In the genomic region with DNA sequence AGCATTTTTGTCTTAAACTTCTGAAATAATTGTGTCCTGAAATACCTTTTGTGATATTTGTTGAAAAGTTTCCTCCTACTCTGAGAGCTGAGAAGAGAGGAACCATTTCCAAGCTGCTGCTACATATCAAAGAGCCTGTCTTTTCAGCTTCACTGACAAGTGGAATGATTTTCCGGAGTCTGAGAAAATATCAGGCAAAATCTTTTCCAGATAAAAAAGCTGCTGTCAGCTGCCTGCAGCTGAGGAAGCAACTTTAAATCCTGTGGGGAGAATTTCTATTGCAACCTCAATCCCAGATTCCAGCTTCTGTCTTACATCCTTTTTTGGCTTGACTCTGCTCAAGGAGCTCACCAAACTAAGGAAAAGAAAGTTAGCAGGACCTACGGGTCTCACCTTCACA, we compare ENCODE assay signal across 25 cellular contexts.
"Had no signal": no experiment of that assay in that cellular context is flagged by ENCODE, and none has a peak within 500 bp of the region (broad histone marks: within the 10 kb centered on the region; RNA-seq: fewer than 3 reads in every experiment).

No MANE protein-coding gene starts in this region.

- DNase-seq: hypothalamus; immature natural killer cell; left colon; left lung; mesendoderm; naive B cell; natural killer cell; nephron progenitor cell; pancreas; right lobe of liver; stimulated activated CD4-positive, alpha-beta T cell treated with anti-CD3 and anti-CD28 coated beads, Interleukin-12 subunit alpha, Interleukin-12 subunit beta, amount 100 ng/mL, for 4 hours; stimulated activated CD4-positive, alpha-beta T cell treated with anti-CD3 and anti-CD28 coated beads, Interleukin-15, amount 100 ng/mL, for 24 hours; stimulated activated CD4-positive, alpha-beta T cell treated with anti-CD3 and anti-CD28 coated beads, Interleukin-2, amount 100 ng/mL, for 24 hours; stimulated activated CD4-positive, alpha-beta T cell treated with anti-CD3 and anti-CD28 coated beads, Interleukin-4, amount 100 ng/mL, for 1 hour; stimulated activated naive B cell treated with anti-CD40 and anti-IgM and Interleukin-4, amounts not matched to agents 10 μg/mL and 1 μg/mL and 100 μg/mL, for 72 hours; stimulated activated naive CD8-positive, alpha-beta T cell treated with anti-CD3 and anti-CD28 coated beads, Interleukin-15, Interleukin-2, amounts not matched to agents 100 U/mL and 50 U/mL, for 24 hours; stomach; testis; thyroid gland; transverse colon; upper lobe of left lung had no signal

- H3K36me3 ChIP-seq: left lung, pancreas, prostate gland, right atrium auricular region, right lobe of liver, stomach, thyroid gland, transverse colon, upper lobe of left lung, vagina had no signal

- H3K27me3 ChIP-seq: left lung, pancreas, right atrium auricular region, right lobe of liver, stomach, testis, thyroid gland, transverse colon, upper lobe of left lung, vagina had no signal

- H3K9me3 ChIP-seq: left lung, pancreas, prostate gland, right atrium auricular region, right lobe of liver, stomach, testis, thyroid gland, transverse colon, upper lobe of left lung, vagina had no signal

- H3K4me3 ChIP-seq: left lung, lung, pancreas, prostate gland, right atrium auricular region, right lobe of liver, stomach, testis, thyroid gland, transverse colon, upper lobe of left lung, vagina had no signal

- H3K4me1 ChIP-seq: left lung, pancreas, prostate gland, right atrium auricular region, right lobe of liver, stomach, testis, thyroid gland, transverse colon, upper lobe of left lung, vagina had no signal

- H3K27ac ChIP-seq: left lung, pancreas, prostate gland, right atrium auricular region, right lobe of liver, stomach, testis, thyroid gland, transverse colon, upper lobe of left lung, vagina had no signal
